ENCODE assay signal across 9 cellular contexts in genomic region chr22:30602049-30602448, GRCh38. TPM values are rescaled to one million over a fixed set of nuclear protein-coding genes. Genes with fewer than 3 reads are reported as not detected.
DNase-seq lines count a peak whose midpoint lies in the region; ATAC-seq and TF ChIP-seq lines count a peak whose summit lies in the region.
"Had no signal": no experiment of that assay in that cellular context is flagged by ENCODE, and none has a peak within 500 bp of the region (broad histone marks: within the 10 kb centered on the region; RNA-seq: fewer than 3 reads in every experiment).

No MANE protein-coding gene starts in this region.

- no peaks in the 10 kb centered on the region for H3K36me3 Mint-ChIP-seq in chondrocyte (ENCODE audit: low read depth)

- no peaks in the 10 kb centered on the region for H3K36me3 ChIP-seq in left ventricle myocardium inferior
- H3K36me3 ChIP-seq in stomach, result no peaks in the 10 kb centered on the region

- intact Hi-C loops in left ventricle myocardium inferior (cut with micrococcal nuclease), result no loop called here
- intact Hi-C loops in Right ventricle myocardium inferior (cut with DNase I), result no loop called here
- intact Hi-C loops in stomach (cut with DNase I; ENCODE audit: low total_unique reads), result no loop called here

- H3K9me3 ChIP-seq in left ventricle myocardium inferior (replicated peaks), result no peaks in the 10 kb centered on the region
- no peaks in the 10 kb centered on the region for H3K9me3 ChIP-seq in stomach

- 44 to 59% (median 48%) methylated on average over 3 of the region's 3 CpGs for WGBS in stomach, 5 donors

- DNase-seq in left ventricle myocardium inferior (no peak), Right ventricle myocardium inferior (ENCODE audit: missing footprints) (no peak), NOMO-1 (lab: John Stamatoyannopoulos, UW; ENCODE audit: unreplicated experiment in 2 of 2) (peak; percentile 5 to 49), chondrocyte (ENCODE audit: low spot score) (no peak), stomach (no peak), C1 segment of cervical spinal cord (lab: John Stamatoyannopoulos, UW) (no peak), putamen (ENCODE audit: low spot score) (no peak)

- H3K4me3 Mint-ChIP-seq in chondrocyte (ENCODE audit: unreplicated experiment), result no peak overlapping the region

- H3K27ac ChIP-seq in left ventricle myocardium inferior (replicated peaks), result no peak overlapping the region
- no peak overlapping the region for H3K27ac ChIP-seq in stomach

- H3K4me1 Mint-ChIP-seq in chondrocyte (ENCODE audit: low read depth), result peaks cover 15% of the 10 kb centered on the region

- H3K4me1 ChIP-seq in left ventricle myocardium inferior (peaks cover 21% of the 10 kb centered on the region), stomach (peaks cover 16 to 39% (median 22%) of the 10 kb centered on the region in 4 donors)

- no peak overlapping the region for H3K27ac Mint-ChIP-seq in chondrocyte (ENCODE audit: unreplicated experiment)

- H3K27me3 Mint-ChIP-seq in chondrocyte (ENCODE audit: low read depth), result no peaks in the 10 kb centered on the region

- no peaks in the 10 kb centered on the region for H3K9me3 Mint-ChIP-seq in chondrocyte (ENCODE audit: low read depth)

- H3K27me3 ChIP-seq in left ventricle myocardium inferior (ENCODE audit: low read depth), result no peaks in the 10 kb centered on the region
- H3K27me3 ChIP-seq in stomach, result no peaks in the 10 kb centered on the region

- TF ChIP-seq POLR2A in stomach (IDR thresholded peaks at IDR 0.05), result no peak

- no peak for ATAC-seq in Right ventricle myocardium inferior
- no peak for ATAC-seq in GM18519 (IDR thresholded peaks at IDR 0.05; ENCODE audit: low FRiP score, unreplicated experiment)

- H3K4me3 ChIP-seq in left ventricle myocardium inferior (no peak overlapping the region), stomach (no peak overlapping the region)

- TF ChIP-seq CTCF in left ventricle myocardium inferior (IDR thresholded peaks at IDR 0.05; ENCODE audit: borderline replicate concordance) (peak; percentile 28), chondrocyte (IDR thresholded peaks at IDR 0.05) (peak; percentile 74), stomach (IDR thresholded peaks at IDR 0.05) (peak in 4 of 7 experiments; percentile 19 to 44 (median 30))

- TF ChIP-seq EP300 in stomach (IDR thresholded peaks at IDR 0.05), result no peak

RNA-seq across cellular contexts. Expression of gene TCN2, which starts 4.9 kb away (rescaled TPM):
- total RNA-seq in left ventricle myocardium inferior (14.1 TPM), Right ventricle myocardium inferior (16.7 TPM), chondrocyte (10.4 to 14.9 TPM (median 11.5 TPM) in 3 replicates), stomach (10 to 100 TPM in 2 of 5 donors, 1 to 10 TPM in 3; 1.4 to 16.3 (median 2.3) TPM)
- 10 to 100 TPM in 1 of 3 donors, 1 to 10 TPM in 2; 4.1 to 10.1 (median 4.3) TPM for polyA plus RNA-seq in stomach

RNA-seq across cellular contexts. Expression of gene PES1, which starts 10.3 kb away (rescaled TPM):
- total RNA-seq in left ventricle myocardium inferior (23.1 TPM), Right ventricle myocardium inferior (22.4 TPM), chondrocyte (53.6 to 61.7 TPM (median 56.4 TPM) in 3 replicates), stomach (10 to 100 TPM; 22.8 to 94.5 (median 38.7) TPM)
- 10 to 100 TPM; 46.2 to 63.1 (median 48.0) TPM for polyA plus RNA-seq in stomach

RNA-seq across cellular contexts. Expression of gene GAL3ST1, which starts 27.6 kb away (rescaled TPM):
- total RNA-seq in left ventricle myocardium inferior, result 0.16 TPM
- total RNA-seq in Right ventricle myocardium inferior, result 0.19 TPM
- 0.82 to 3.9 TPM (median 2.8 TPM) in 3 replicates for total RNA-seq in chondrocyte
- 10 to 100 TPM in 2 of 5 donors, 1 to 10 TPM in 2, under 1 TPM in 1; 0.87 to 48.4 (median 3.5) TPM for total RNA-seq in stomach
- polyA plus RNA-seq in stomach, result 1 to 10 TPM; 2.9 to 8.9 (median 4.0) TPM
- total RNA-seq: glomerular endothelial cell had no signal

RNA-seq across cellular contexts. Expression of gene SLC35E4, which starts 33.5 kb away (rescaled TPM):
- total RNA-seq in left ventricle myocardium inferior, result 3.8 TPM
- 5.0 TPM for total RNA-seq in Right ventricle myocardium inferior
- total RNA-seq in chondrocyte, result 5.3 to 7.9 TPM (median 7.6 TPM) in 3 replicates
- 1 to 10 TPM in 4 of 5 donors, under 1 TPM in 1; 0.45 to 7.2 (median 2.6) TPM for total RNA-seq in stomach
- 1 to 10 TPM in 2 of 3 donors, under 1 TPM in 1; 0.46 to 3.4 (median 1.8) TPM for polyA plus RNA-seq in stomach

RNA-seq across cellular contexts. Expression of gene SEC14L6, which starts 55.5 kb away (rescaled TPM):
- not detected for total RNA-seq in left ventricle myocardium inferior
- 0.05 TPM for total RNA-seq in Right ventricle myocardium inferior
- total RNA-seq in chondrocyte, result 0.77 to 2.0 TPM (median 1.2 TPM) in 3 replicates
- under 1 TPM in 1 of 5 donors, not detected in 4; 0.58 TPM for total RNA-seq in stomach
- polyA plus RNA-seq in stomach, result 1 to 10 TPM in 1 of 3 donors, under 1 TPM in 2; 0.68 to 1.4 (median 1.00) TPM

Comparison
In these comparisons a context has a peak if more than half of its experiments do, and no peak if none do; other contexts are left out.
1. DNase-seq: peak in NOMO-1 (2 of 2); none in left ventricle myocardium inferior (single experiment), Right ventricle myocardium inferior (single experiment), chondrocyte (single experiment), stomach (single experiment), C1 segment of cervical spinal cord (0 of 14) and putamen (single experiment).
2. Peak in every context shown above with its lines, with median percentiles within 50 percentile points of each other: CTCF ChIP-seq.